ENCODE assay signal across 1 cellular context in genomic region chr4:122687450-122688121, GRCh38.
TF ChIP-seq lines count a peak whose summit lies in the region.

No MANE protein-coding gene starts in this region.

TF ChIP-seq in K562, 482 proteins besides CTCF, POLR2A, EP300 and RAD21 (continued from another document):
- TF ChIP-seq ZBTB40 (IDR thresholded peaks at IDR 0.05): 0 out of 2 replicates have a peak, but pooled peaks have one; percentile 21
- no peak for TF ChIP-seq ZBTB40 (CRISPR knock-in tag; IDR thresholded peaks at IDR 0.05)
- TF ChIP-seq EP400 (IDR thresholded peaks at IDR 0.05): peak; percentile 45; the same call in 1 of the 2 replicates
- peak; percentile 80; the same call in 1 of the 2 replicates for TF ChIP-seq ZNF589 (CRISPR knock-in tag; IDR thresholded peaks at IDR 0.05; ENCODE audit: low read depth)
- peak; percentile 73 for TF ChIP-seq POLR2H (tag; IDR thresholded peaks at IDR 0.05; ENCODE audit: low read depth)
